In the genomic region with DNA sequence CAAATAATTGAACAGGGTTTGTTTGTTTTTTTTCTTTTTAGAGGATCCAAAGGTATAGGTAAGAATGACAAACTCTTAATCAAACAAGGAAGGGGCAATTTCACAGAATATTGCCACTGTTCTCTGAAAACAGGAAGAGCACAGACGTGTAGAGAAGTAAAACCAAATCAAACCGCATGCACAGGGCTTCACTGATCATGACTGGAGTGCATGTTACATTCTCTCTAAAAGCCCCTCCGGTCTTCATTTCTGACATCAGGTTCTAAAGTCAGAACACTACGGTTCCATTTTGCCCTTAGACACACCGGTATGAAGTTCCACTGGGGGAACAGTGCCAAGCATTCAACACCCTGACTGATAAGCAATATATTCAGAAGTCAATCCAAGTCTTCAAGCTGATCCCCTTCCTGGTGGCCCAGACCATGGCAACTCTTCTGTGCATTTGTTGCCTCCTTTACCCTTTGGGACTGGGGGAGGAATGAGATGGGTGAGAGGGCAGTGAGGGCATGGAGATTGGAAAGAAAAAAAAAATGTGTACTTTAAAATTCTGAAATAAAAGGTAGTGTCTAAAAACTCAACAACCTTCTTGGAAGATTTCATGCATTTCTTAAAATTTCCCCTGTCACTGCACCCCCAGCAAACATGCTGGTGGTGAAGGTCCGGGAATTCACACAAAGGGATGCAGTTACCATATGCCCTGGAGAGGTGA, we compare ENCODE assay signal across 8 cellular contexts. TPM values are rescaled to one million over a fixed set of nuclear protein-coding genes. Genes with fewer than 3 reads are reported as not detected.
DNase-seq lines count a peak whose midpoint lies in the region; ATAC-seq, FAIRE-seq and TF ChIP-seq lines count a peak whose summit lies in the region.

No MANE protein-coding gene starts in this region.

- peaks cover 67% of the 10 kb centered on the region for H3K79me2 ChIP-seq in HepG2 (ENCODE audit: insufficient read depth, low read length)

- TF ChIP-seq POLR2A in adrenal gland (IDR thresholded peaks at IDR 0.05), result no peak
- peak in 1 of 2 experiments; percentile 26; a peak in 1 of 4 replicates for TF ChIP-seq POLR2A in HepG2 (IDR thresholded peaks at IDR 0.05; ENCODE audit: insufficient read depth in 1 of 2, low read depth in 2 of 2, low read length in 2 of 2)

- in situ Hi-C loops in HepG2 (cut with HindIII; ENCODE audit: extremely low pct_ligation_motif_present, low pct_unique_long_range_greater_than_20kb), result loop anchor here (5.0 kb wide), 1 partner anchor 92 kb away; a partner anchor contains a TSS

- H3K4me1 ChIP-seq in adrenal gland (replicated peaks in 1 of 2), result peaks cover 0 to 16% of the 10 kb centered on the region in 2 donors
- peaks cover 71% of the 10 kb centered on the region for H3K4me1 ChIP-seq in HepG2 (ENCODE audit: insufficient read depth, low read length)

- no peak for FAIRE-seq in HepG2 (lab: Jason Lieb, UNC)

- intact Hi-C loops in adrenal gland (cut with DNase I), result no loop called here
- intact Hi-C loops in HepG2 (cut with micrococcal nuclease; ENCODE audit: unreplicated experiment), result loop anchor here (5.0 kb wide), 1 partner anchor 37 kb away; no protein-coding TSS in a partner anchor

- H2AFZ ChIP-seq in HepG2 (ENCODE audit: low read length), result no peak overlapping the region

- peak overlapping the region in 4 of 5 donors; percentile 56 to 86 (median 78) for H3K27ac ChIP-seq in adrenal gland
- H3K27ac ChIP-seq in HepG2 (ENCODE audit: extremely low read length, insufficient read depth, low read length), result peak overlapping the region; percentile 87
- peak overlapping the region; percentile 56 for H3K27ac ChIP-seq in temporal lobe (ENCODE audit: low read depth, low read length)

- H3K27me3 ChIP-seq in adrenal gland (peaks cover 3% of the 10 kb centered on the region), HepG2 (ENCODE audit: control insufficient read depth in 1 of 2, insufficient read depth in 2 of 2, low read length in 2 of 2) (no peaks in the 10 kb centered on the region; a peak in 1 of 5 replicates)

- no peaks in the 10 kb centered on the region for H3K36me3 ChIP-seq in adrenal gland (replicated peaks in 1 of 2)
- H3K36me3 ChIP-seq in HepG2 (replicated peaks in 1 of 2; ENCODE audit: control insufficient read depth in 1 of 2, insufficient read depth in 2 of 2, low read length in 2 of 2), result peaks cover 0 to 34% of the 10 kb centered on the region in 2 experiments

- ATAC-seq in GM21576 (IDR thresholded peaks at IDR 0.05; ENCODE audit: unreplicated experiment) (peak; percentile 37), HepG2 (no peak)

- H3K4me2 ChIP-seq in HepG2 (ENCODE audit: low read depth, low read length), result peak overlapping the region; percentile 92

- H3K9me3 ChIP-seq in adrenal gland (replicated peaks in 1 of 3) (no peaks in the 10 kb centered on the region), HepG2 (ENCODE audit: low read length) (no peaks in the 10 kb centered on the region)

- TF ChIP-seq RAD21 in HepG2 (CRISPR knock-in tag; IDR thresholded peaks at IDR 0.05), result no peak

- DNase-seq in GF-D8 (lab: John Stamatoyannopoulos, UW), result peak; percentile 54
- peak; percentile 82 for DNase-seq in NOMO-1 treated with DMSO at 0.1 percent for 48 hours (lab: John Stamatoyannopoulos, UW; ENCODE audit: unreplicated experiment)
- DNase-seq in adrenal gland, result peak in 1 of 7 donors; percentile 23
- DNase-seq in HepG2 (ENCODE audit: low spot score), result no peak
- no peak for DNase-seq in NCI-H146 (lab: John Stamatoyannopoulos, UW)
- DNase-seq in NCI-H1436 (lab: John Stamatoyannopoulos, UW), result no peak

- POLR2A ChIA-PET in HepG2 (lab: Yijun Ruan, JAX), result interaction anchor here (1.5 to 9.0 kb wide), 8 partner anchors 12 to 91 kb away, joined by 3 to 127 read pairs (median 14); a partner anchor contains a TSS

- peak overlapping the region in 2 of 4 donors; percentile 67 to 93 for H3K4me3 ChIP-seq in adrenal gland
- H3K4me3 ChIP-seq in HepG2 (replicated peaks in 1 of 3; ENCODE audit: insufficient read depth in 1 of 3, low read depth in 2 of 3, low read length in 3 of 3), result peak overlapping the region; percentile 96 to 99 (median 98)

- BruUV-seq in HepG2 (replicated peaks; lab: Mats Ljungman, UMichigan), result no TSS peak

- H3K9ac ChIP-seq in HepG2 (ENCODE audit: insufficient read depth, low read depth, low read length), result peak overlapping the region; percentile 99

- TF ChIP-seq CTCF in adrenal gland (IDR thresholded peaks at IDR 0.05) (no peak), HepG2 (CRISPR knock-in tag; IDR thresholded peaks at IDR 0.05) (no peak)

- TF ChIP-seq EP300 in HepG2 (IDR thresholded peaks at IDR 0.05; ENCODE audit: low read depth in 2 of 2, low read length in 2 of 2) (no peak; a peak in 1 of 4 replicates), HepG2 (CRISPR knock-in tag; IDR thresholded peaks at IDR 0.05; ENCODE audit: borderline replicate concordance) (no peak)

- WGBS in adrenal gland, 4 donors, result 56 to 73% (median 65%) methylated on average over 6 of the region's 6 CpGs
- 2% methylated on average over 6 of the region's 6 CpGs for WGBS in HepG2 (ENCODE audit: low lambda C conversion rate)

- CTCF ChIA-PET in HepG2 (lab: Yijun Ruan, JAX; ENCODE audit: low intra/inter-chr PET ratio, low total read pairs), result no interaction called here

- H4K20me1 ChIP-seq in HepG2 (ENCODE audit: insufficient read depth, low read length), result no peaks in the 10 kb centered on the region

TF ChIP-seq in HepG2, 621 proteins besides CTCF, POLR2A, EP300 and RAD21 (continues in another document):
- no peak for TF ChIP-seq MTA1 (CRISPR knock-in tag; IDR thresholded peaks at IDR 0.05; ENCODE audit: borderline replicate concordance)
- no peak for TF ChIP-seq FOXP1 (IDR thresholded peaks at IDR 0.05)
- 0 out of 2 replicates have a peak, but pooled peaks have one; percentile 12 for TF ChIP-seq FOXP1 (CRISPR knock-in tag; IDR thresholded peaks at IDR 0.05)
- TF ChIP-seq ZKSCAN8 (CRISPR knock-in tag; IDR thresholded peaks at IDR 0.05; ENCODE audit: borderline replicate concordance), result 0 out of 2 replicates have a peak, but pooled peaks have one; percentile 17
- TF ChIP-seq PAX8 (CRISPR knock-in tag; IDR thresholded peaks at IDR 0.05; ENCODE audit: borderline replicate concordance), result 0 out of 2 replicates have a peak, but pooled peaks have one; percentile 39
- TF ChIP-seq CEBPG (CRISPR knock-in tag; IDR thresholded peaks at IDR 0.05), result 0 out of 2 replicates have a peak, but pooled peaks have one; percentile 5
- no peak; the same call in 1 of the 2 replicates for TF ChIP-seq ZNF768 (CRISPR knock-in tag; IDR thresholded peaks at IDR 0.05)
- TF ChIP-seq IKZF4 (CRISPR knock-in tag; IDR thresholded peaks at IDR 0.05; ENCODE audit: borderline replicate concordance, low read depth, not compliant biosample characterization), result peak; percentile 23
- TF ChIP-seq, protein P1, sequence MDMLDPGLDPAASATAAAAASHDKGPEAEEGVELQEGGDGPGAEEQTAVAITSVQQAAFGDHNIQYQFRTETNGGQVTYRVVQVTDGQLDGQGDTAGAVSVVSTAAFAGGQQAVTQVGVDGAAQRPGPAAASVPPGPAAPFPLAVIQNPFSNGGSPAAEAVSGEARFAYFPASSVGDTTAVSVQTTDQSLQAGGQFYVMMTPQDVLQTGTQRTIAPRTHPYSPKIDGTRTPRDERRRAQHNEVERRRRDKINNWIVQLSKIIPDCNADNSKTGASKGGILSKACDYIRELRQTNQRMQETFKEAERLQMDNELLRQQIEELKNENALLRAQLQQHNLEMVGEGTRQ (IDR thresholded peaks at IDR 0.05; ENCODE audit: low read depth, low read length), result no peak
- TF ChIP-seq, protein P1 (CRISPR knock-in tag; IDR thresholded peaks at IDR 0.05; ENCODE audit: borderline replicate concordance), result no peak
- TF ChIP-seq WIZ (CRISPR knock-in tag; IDR thresholded peaks at IDR 0.05), result peak; percentile 2; the same call in 1 of the 2 replicates
- 0 out of 2 replicates have a peak, but pooled peaks have one; percentile 19 for TF ChIP-seq BORCS8-MEF2B (CRISPR knock-in tag; IDR thresholded peaks at IDR 0.05)
- no peak for TF ChIP-seq GATAD1 (CRISPR knock-in tag; IDR thresholded peaks at IDR 0.05)
- peak; percentile 62 for TF ChIP-seq ZSCAN9 (CRISPR knock-in tag; IDR thresholded peaks at IDR 0.05; ENCODE audit: borderline replicate concordance)
- 0 out of 2 replicates have a peak, but pooled peaks have one; percentile 7 for TF ChIP-seq NFIC (IDR thresholded peaks at IDR 0.05; ENCODE audit: low read length)

RNA-seq across cellular contexts. Expression of a gene that starts 1.4 kb away (rescaled TPM):
- total RNA-seq in adrenal gland (10 to 100 TPM in 6 of 8 donors, 1 to 10 TPM in 2; 6.2 to 27.6 (median 16.6) TPM), HepG2 (2016; rRNA removed; fragmentation: Illumina TruSeq; extraction: Trizol) (121 and 137 TPM in 2 replicates), temporal lobe (142 TPM)
- polyA plus RNA-seq in adrenal gland (10 to 100 TPM; 10.1 to 17.0 (median 12.9) TPM), HepG2 (2011; rRNA removed) (183 and 225 TPM in 2 replicates)
- total RNA-seq in HepG2 (2016; cell fraction: cytosol; rRNA removed; fragmentation: Illumina TruSeq; extraction: Trizol; ENCODE audit: low read depth), result 99.7 and 114 TPM in 2 replicates
- 116 and 133 TPM in 2 replicates for total RNA-seq in HepG2 (2016; cell fraction: insoluble cytoplasmic fraction; rRNA removed; fragmentation: Illumina TruSeq; extraction: Trizol)
- total RNA-seq in HepG2 (2016; cell fraction: membrane; rRNA removed; fragmentation: Illumina TruSeq; extraction: Trizol), result 235 and 252 TPM in 2 replicates
- total RNA-seq in HepG2 (2016; cell fraction: nucleus; rRNA removed; fragmentation: Illumina TruSeq; extraction: Trizol), result 88.1 and 105 TPM in 2 replicates
- 146 and 162 TPM in 2 replicates for polyA plus RNA-seq in HepG2 (2011; cell fraction: cytosol; rRNA removed)
- polyA plus RNA-seq in HepG2 (2011; cell fraction: nucleus; rRNA removed), result 117 and 147 TPM in 2 replicates
- polyA plus RNA-seq in HepG2 (2012), result 189 and 194 TPM in 2 replicates
- polyA plus RNA-seq in HepG2 (2016; cell fraction: cytosol; fragmentation: Illumina TruSeq; extraction: Trizol; ENCODE audit: low read depth), result 146 and 160 TPM in 2 replicates
- 156 and 164 TPM in 2 replicates for polyA plus RNA-seq in HepG2 (2016; cell fraction: insoluble cytoplasmic fraction; fragmentation: Illumina TruSeq; extraction: Trizol; ENCODE audit: low read depth)
- polyA plus RNA-seq in HepG2 (2016; cell fraction: membrane; fragmentation: Illumina TruSeq; extraction: Trizol; ENCODE audit: low read depth), result 231 and 245 TPM in 2 replicates
- polyA plus RNA-seq in HepG2 (2016; cell fraction: nucleus; fragmentation: Illumina TruSeq; extraction: Trizol; ENCODE audit: insufficient read depth, low read depth), result 151 and 156 TPM in 2 replicates
- polyA minus RNA-seq in HepG2 (2011; rRNA and poly(A)+ RNA removed; ENCODE audit: low replicate concordance), result 4.3 and 244 TPM in 2 replicates
- 111 and 112 TPM in 2 replicates for polyA minus RNA-seq in HepG2 (2011; cell fraction: cytosol; rRNA and poly(A)+ RNA removed)
- 154 and 170 TPM in 2 replicates for polyA minus RNA-seq in HepG2 (2011; cell fraction: nucleus; rRNA and poly(A)+ RNA removed)

Comparison
In these comparisons a context has a peak if more than half of its experiments do, and no peak if none do; other contexts are left out.
1. DNase-seq: peak in GF-D8 (single experiment) and NOMO-1 treated with DMSO at 0.1 percent for 48 hours (single experiment); none in HepG2 (single experiment), NCI-H146 (single experiment) and NCI-H1436 (single experiment).
2. Peak in every context shown above with its lines, with median percentiles within 50 percentile points of each other: H3K27ac ChIP-seq.